22 cellular contexts compared by ENCODE assay signal in genomic region chr9:121380941-121381340, GRCh38. TPM values are rescaled to one million over a fixed set of nuclear protein-coding genes. Genes with fewer than 3 reads are reported as not detected.
DNase-seq lines count a peak whose midpoint lies in the region; ATAC-seq, FAIRE-seq and TF ChIP-seq lines count a peak whose summit lies in the region.
"Had no signal": no experiment of that assay in that cellular context is flagged by ENCODE, and none has a peak within 500 bp of the region (broad histone marks: within the 10 kb centered on the region; RNA-seq: fewer than 3 reads in every experiment).

No MANE protein-coding gene starts in this region.

- H3K36me3 ChIP-seq in hepatocyte (replicated peaks; ENCODE audit: insufficient read depth, low read depth): no peaks in the 10 kb centered on the region
- no peaks in the 10 kb centered on the region for H3K36me3 ChIP-seq in pancreas
- H3K36me3 ChIP-seq in ovary: no peaks in the 10 kb centered on the region
- H3K36me3 ChIP-seq: BE2C, HAP-1 had no signal

- TF ChIP-seq EP300 in ovary (IDR thresholded peaks at IDR 0.05): no peak

- H3K4me3 ChIP-seq in hepatocyte (no peak overlapping the region), pancreas (no peak overlapping the region), ovary (no peak overlapping the region)
- H3K4me3 ChIP-seq: HAP-1, K562 had no signal

- no peak overlapping the region for H2AFZ ChIP-seq in hepatocyte

- H3K9me2 ChIP-seq in hepatocyte (replicated peaks; ENCODE audit: insufficient read depth): no peaks in the 10 kb centered on the region

- no peak for ATAC-seq in pancreas
- no peak for ATAC-seq in GM19023 (IDR thresholded peaks at IDR 0.05; ENCODE audit: unreplicated experiment)
- no peak for ATAC-seq in activated CD4-positive, CD25-positive, alpha-beta regulatory T cell treated with anti-CD3 and anti-CD28 coated beads, Interleukin-2, amount 50 U/mL, for 24 hours
- ATAC-seq: K562 had no signal

- peak; percentile 94 for FAIRE-seq in H54 (lab: Jason Lieb, UNC)
- FAIRE-seq in pancreas (lab: Jason Lieb, UNC): peak; percentile 54
- FAIRE-seq: A204.1, D721Med, G401.6, GM12891, GM18507, H1, K562 had no signal

- no peaks in the 10 kb centered on the region for H3K79me2 ChIP-seq in hepatocyte

- H3K4me2 ChIP-seq in hepatocyte: no peak overlapping the region

- H3K27me3 ChIP-seq in hepatocyte: no peaks in the 10 kb centered on the region
- H3K27me3 ChIP-seq in pancreas: no peaks in the 10 kb centered on the region
- no peaks in the 10 kb centered on the region for H3K27me3 ChIP-seq in ovary
- H3K27me3 ChIP-seq: BE2C had no signal

- intact Hi-C loops in pancreas (cut with DNase I): no loop called here
- intact Hi-C loops in ovary (cut with DNase I): loop anchor here in 1 of 4 donors (5.0 kb wide), 1 partner anchor 159 kb away; no protein-coding TSS in a partner anchor

- no peaks in the 10 kb centered on the region for H4K20me1 ChIP-seq in hepatocyte (ENCODE audit: insufficient read depth, poor library complexity, severe bottlenecking)

- TF ChIP-seq POLR2A in H54 (IDR thresholded peaks at IDR 0.05; ENCODE audit: low read depth, low read length) (no peak), ovary (IDR thresholded peaks at IDR 0.05) (no peak)

- H3K4me1 ChIP-seq in hepatocyte (ENCODE audit: insufficient read depth): no peaks in the 10 kb centered on the region
- no peaks in the 10 kb centered on the region for H3K4me1 ChIP-seq in pancreas
- H3K4me1 ChIP-seq in ovary (ENCODE audit: insufficient read depth): no peaks in the 10 kb centered on the region
- H3K4me1 ChIP-seq: BE2C, HAP-1 had no signal

- DNase-seq in H54 (ENCODE audit: insufficient read length, low spot score): no peak
- DNase-seq in hepatocyte (ENCODE audit: low spot score): no peak
- no peak for DNase-seq in pancreas
- DNase-seq in ovary: no peak
- DNase-seq: ACHN; BE2C; C1 segment of cervical spinal cord; CD4-positive, CD25-positive, alpha-beta regulatory T cell; CD8-positive, alpha-beta memory T cell; COR-L47; IMR-90 had no signal

- H3K27ac ChIP-seq in hepatocyte (peak overlapping the region; percentile 5), pancreas (no peak overlapping the region), ovary (no peak overlapping the region)

- no peak for TF ChIP-seq CTCF in hepatocyte (IDR thresholded peaks at IDR 0.05; ENCODE audit: poor library complexity)
- TF ChIP-seq CTCF in pancreas (IDR thresholded peaks at IDR 0.05): no peak
- TF ChIP-seq CTCF in ovary (IDR thresholded peaks at IDR 0.05): no peak

- no peaks in the 10 kb centered on the region for H3K9me3 ChIP-seq in hepatocyte (ENCODE audit: low read depth)
- no peaks in the 10 kb centered on the region for H3K9me3 ChIP-seq in pancreas
- no peaks in the 10 kb centered on the region for H3K9me3 ChIP-seq in ovary
- H3K9me3 ChIP-seq: BE2C had no signal

RNA-seq across cellular contexts. Expression of gene STOM, which starts 10.9 kb away (rescaled TPM):
- total RNA-seq in hepatocyte: 130 and 156 TPM in 2 replicates
- 85.5 and 93.7 TPM in 2 replicates for polyA plus RNA-seq in hepatocyte
- 10 to 100 TPM; 13.9 to 65.1 (median 33.9) TPM for total RNA-seq in pancreas
- 10 to 100 TPM; 25.4 to 30.9 TPM for polyA plus RNA-seq in pancreas
- total RNA-seq in ovary: 100 to 1,000 TPM in 5 of 7 donors, 10 to 100 TPM in 2; 73.1 to 205 (median 164) TPM
- 100 to 1,000 TPM; 114 to 203 TPM for polyA plus RNA-seq in ovary
- total RNA-seq: HT-29 had no signal
